ENCODE assay signal across 28 cellular contexts in the genomic region with DNA sequence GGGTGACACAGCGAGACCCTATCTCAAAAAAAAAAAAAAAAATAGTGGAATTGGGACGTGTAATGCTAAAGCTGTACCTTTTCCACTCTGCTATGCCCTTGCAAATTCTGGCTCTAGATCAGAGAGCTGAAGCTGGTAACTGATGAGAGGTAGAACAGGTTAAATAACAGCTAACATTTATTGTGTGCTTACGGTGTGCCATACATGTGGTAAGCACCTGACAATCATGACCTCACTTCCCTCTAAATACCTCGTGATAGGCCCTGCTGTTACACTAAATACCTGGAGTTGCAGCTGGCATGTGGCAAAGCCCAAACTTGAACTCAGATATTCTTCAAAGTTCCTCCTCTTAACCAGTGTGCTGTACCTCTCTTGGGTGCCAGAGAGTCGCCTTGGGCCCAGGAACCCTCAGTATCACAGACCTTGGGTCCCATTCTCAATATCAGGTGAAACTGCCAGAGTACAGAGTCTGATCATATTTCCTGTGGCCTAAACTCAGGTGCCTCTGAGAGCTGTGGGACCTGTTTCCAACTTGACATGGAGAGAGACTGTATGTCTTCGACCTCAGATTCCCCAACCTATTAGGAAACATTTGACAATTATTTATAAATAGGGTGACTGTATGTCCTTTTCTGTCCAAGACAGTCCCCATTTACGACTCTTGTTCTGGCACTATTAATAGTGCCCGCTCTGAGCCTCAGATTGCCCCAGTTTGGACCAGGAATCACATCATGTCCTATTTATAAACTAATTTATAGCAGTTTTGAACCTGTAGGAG. TPM values are rescaled to one million over a fixed set of nuclear protein-coding genes. Genes with fewer than 3 reads are reported as not detected.
A peak's percentile ranks its signal among the peaks of the same experiment; 100 is the strongest.
DNase-seq lines count a peak whose midpoint lies in the region; ATAC-seq and FAIRE-seq lines count a peak whose summit lies in the region.
"Had no signal": no experiment of that assay in that cellular context is flagged by ENCODE, and none has a peak within 500 bp of the region (broad histone marks: within the 10 kb centered on the region; RNA-seq: fewer than 3 reads in every experiment).

No MANE protein-coding gene starts in this region.

- H3K4me2 ChIP-seq in mesenchymal stem cell (ENCODE audit: low read length, poor library complexity, severe bottlenecking) = no peak overlapping the region
- H3K4me2 ChIP-seq: A549; BLaER1 treated with 17β-estradiol and CSF1 and Interleukin-3, amounts not matched to agents 10 nM and 100 nM; GM23338; PC-9 had no signal

- H3K14ac ChIP-seq in mesenchymal stem cell (ENCODE audit: low read length in 2 of 2) = no peak overlapping the region

- in situ Hi-C loops in KBM-7 (cut with MboI; ENCODE audit: low pct_unique_long_range_greater_than_20kb, low sequenced_read_pairs) = no loop called here

- WGBS in mesenchymal stem cell = 97% methylated on average over 5 of the region's 8 CpGs

- H3K36me3 Mint-ChIP-seq in activated T-helper 17 cell treated with anti-CD3 and anti-CD28 coated beads, Interleukin-2, amount 50 U/mL, for 72 hours (ENCODE audit: low read depth) = peaks cover 46% of the 10 kb centered on the region

- peaks cover 31% of the 10 kb centered on the region for H3K79me1 ChIP-seq in mesenchymal stem cell (replicated peaks; ENCODE audit: low read length, poor library complexity, severe bottlenecking)

- H2AFZ ChIP-seq in mesenchymal stem cell (ENCODE audit: low read depth, low read length) = no peak overlapping the region
- H2AFZ ChIP-seq: GM23338, PC-9 had no signal

- H3K4me1 ChIP-seq in mesenchymal stem cell (ENCODE audit: control insufficient read depth, insufficient read depth, low read depth, low read length) (peaks cover 10% of the 10 kb centered on the region), skeletal muscle tissue (ENCODE audit: control insufficient read depth in 3 of 3, insufficient read depth in 3 of 3, low read length in 3 of 3) (peaks cover 47 to 68% (median 65%) of the 10 kb centered on the region in 3 donors)
- H3K4me1 ChIP-seq: A549 had no signal

- no peak overlapping the region for H3K23ac ChIP-seq in mesenchymal stem cell (ENCODE audit: low read length in 2 of 2)

- peaks cover 9% of the 10 kb centered on the region for H3K4me1 Mint-ChIP-seq in activated T-helper 17 cell treated with anti-CD3 and anti-CD28 coated beads, Interleukin-2, amount 50 U/mL, for 72 hours

- H3K9me3 ChIP-seq in mesenchymal stem cell (ENCODE audit: control insufficient read depth, low read length) = no peaks in the 10 kb centered on the region
- no peaks in the 10 kb centered on the region for H3K9me3 ChIP-seq in skeletal muscle tissue (ENCODE audit: control insufficient read depth in 3 of 3, low read length in 3 of 3)
- H3K9me3 ChIP-seq: A549; BLaER1 treated with 17β-estradiol and CSF1 and Interleukin-3, amounts not matched to agents 10 nM and 100 nM; HAP-1 had no signal

- H3K27ac ChIP-seq in mesenchymal stem cell (ENCODE audit: low read length, poor library complexity, severe bottlenecking) = no peak overlapping the region
- H3K27ac ChIP-seq in skeletal muscle tissue (ENCODE audit: low read depth, low read length) = peak overlapping the region; percentile 93
- H3K27ac ChIP-seq: A549; BLaER1 treated with 17β-estradiol and CSF1 and Interleukin-3, amounts not matched to agents 10 nM and 100 nM; PC-9; SK-N-MC had no signal

- H3K4ac ChIP-seq in mesenchymal stem cell (ENCODE audit: low read depth in 1 of 2, low read length in 2 of 2) = no peak overlapping the region

- no peak overlapping the region for H3K18ac ChIP-seq in mesenchymal stem cell (ENCODE audit: low read depth in 1 of 2, low read length in 2 of 2)

- H3K4me3 Mint-ChIP-seq in activated T-helper 17 cell treated with anti-CD3 and anti-CD28 coated beads, Interleukin-2, amount 50 U/mL, for 72 hours = no peak overlapping the region
- H3K4me3 Mint-ChIP-seq: CD4-positive, alpha-beta T cell; GM23338; HFFc6 had no signal

- H2BK15ac ChIP-seq in mesenchymal stem cell (ENCODE audit: low read depth, poor library complexity, severe bottlenecking) = peak overlapping the region; percentile 13

- no peak overlapping the region for H4K8ac ChIP-seq in mesenchymal stem cell (ENCODE audit: low read length)

- DNase-seq in Right ventricle myocardium superior (no peak), cardiac septum (ENCODE audit: low spot score) (no peak), mesenchymal stem cell (no peak), GM19239 (ENCODE audit: insufficient read length, low spot score) (no peak), anterior cingulate cortex (lab: John Stamatoyannopoulos, UW) (no peak), KBM-7 (no peak)
- DNase-seq: AML-193; CD4-positive, alpha-beta T cell; DMS53; HFFc6; KG1; MM.1S; NCI-H1694; NCI-H2029 treated with DMSO at 0.1 percent for 48 hours; NCI-H446 treated with DMSO at 0.1 percent for 48 hours; NCI-H526; PC-9; RPMI8226; SHP77 treated with DMSO at 0.1 percent for 48 hours had no signal

- H2BK5ac ChIP-seq in mesenchymal stem cell (ENCODE audit: low read depth, low read length, poor library complexity, severe bottlenecking) = no peak overlapping the region

- H3K9me3 Mint-ChIP-seq in activated T-helper 17 cell treated with anti-CD3 and anti-CD28 coated beads, Interleukin-2, amount 50 U/mL, for 72 hours = no peaks in the 10 kb centered on the region
- H3K9me3 Mint-ChIP-seq: CD4-positive, alpha-beta T cell; GM23338; HFFc6 had no signal

- peak overlapping the region; percentile 41 for H3K27ac Mint-ChIP-seq in activated T-helper 17 cell treated with anti-CD3 and anti-CD28 coated beads, Interleukin-2, amount 50 U/mL, for 72 hours
- H3K27ac Mint-ChIP-seq: CD4-positive, alpha-beta T cell; GM23338; HFFc6 had no signal

- peak; percentile 6 for ATAC-seq in Right ventricle myocardium superior (ENCODE audit: poor library complexity)
- ATAC-seq in activated T-helper 17 cell treated with anti-CD3 and anti-CD28 coated beads, Interleukin-2, amount 50 U/mL, for 72 hours (replicated peaks) = no peak
- ATAC-seq: A549, GM23338 had no signal

- H3K4me3 ChIP-seq in mesenchymal stem cell (ENCODE audit: insufficient read depth in 1 of 2, low read depth in 1 of 2, low read length in 2 of 2) = no peak overlapping the region
- H3K4me3 ChIP-seq in skeletal muscle tissue (ENCODE audit: low read length in 3 of 3) = no peak overlapping the region
- H3K4me3 ChIP-seq: A549; BLaER1 treated with 17β-estradiol and CSF1 and Interleukin-3, amounts not matched to agents 10 nM and 100 nM; GM23338; HAP-1; PC-9; SK-N-MC had no signal

- H3K27me3 ChIP-seq in mesenchymal stem cell (ENCODE audit: control insufficient read depth in 1 of 2, insufficient read depth in 1 of 2, low read length in 2 of 2) (no peaks in the 10 kb centered on the region), skeletal muscle tissue (ENCODE audit: control insufficient read depth in 3 of 3, insufficient read depth in 3 of 3, low read length in 3 of 3) (no peaks in the 10 kb centered on the region)

- H2BK12ac ChIP-seq in mesenchymal stem cell (ENCODE audit: low read length in 2 of 2) = no peak overlapping the region

- no peak overlapping the region for H2BK120ac ChIP-seq in mesenchymal stem cell (ENCODE audit: low read depth, low read length)

- H2AK5ac ChIP-seq in mesenchymal stem cell (ENCODE audit: low read length, severe bottlenecking) = no peak overlapping the region

- no peaks in the 10 kb centered on the region for H3K27me3 Mint-ChIP-seq in activated T-helper 17 cell treated with anti-CD3 and anti-CD28 coated beads, Interleukin-2, amount 50 U/mL, for 72 hours
- H3K27me3 Mint-ChIP-seq: CD4-positive, alpha-beta T cell had no signal

- no peak for FAIRE-seq in GM19239 (lab: Jason Lieb, UNC)
- FAIRE-seq: A549, G401.6, HTR-8/SVneo had no signal

- intact Hi-C loops in Right ventricle myocardium superior (cut with DNase I) = no loop called here
- intact Hi-C loops in cardiac septum (cut with DNase I) = no loop called here

- H3K36me3 ChIP-seq in mesenchymal stem cell (ENCODE audit: control insufficient read depth in 1 of 2, insufficient read depth in 2 of 2, low read depth in 1 of 2, low read length in 2 of 2) (peaks cover 45 to 51% of the 10 kb centered on the region in 2 experiments), skeletal muscle tissue (ENCODE audit: control insufficient read depth in 3 of 3, insufficient read depth in 3 of 3, low read length in 3 of 3) (peaks cover 9 to 10% (median 10%) of the 10 kb centered on the region in 3 donors)
- H3K36me3 ChIP-seq: HAP-1 had no signal

- H4K91ac ChIP-seq in mesenchymal stem cell (ENCODE audit: low read length) = no peak overlapping the region

- no peak overlapping the region for H3K9ac ChIP-seq in mesenchymal stem cell (ENCODE audit: low read length)
- peak overlapping the region in 2 of 3 donors; percentile 66 to 74 for H3K9ac ChIP-seq in skeletal muscle tissue (ENCODE audit: low read depth in 1 of 3, low read length in 3 of 3)
- H3K9ac ChIP-seq: BLaER1 treated with 17β-estradiol and CSF1 and Interleukin-3, amounts not matched to agents 10 nM and 100 nM had no signal

RNA-seq across cellular contexts. Expression of a gene that starts 4.8 kb away (rescaled TPM):
- total RNA-seq in Right ventricle myocardium superior (5.5 TPM), cardiac septum (11.4 TPM), skeletal muscle tissue (9.4 TPM)
- total RNA-seq in activated T-helper 17 cell treated with anti-CD3 and anti-CD28 coated beads, Interleukin-2, amount 50 U/mL, for 72 hours = 10 to 100 TPM in 1 of 2 donors, 1 to 10 TPM in 1; 8.7 to 17.3 TPM
- polyA plus RNA-seq in mesenchymal stem cell (2013, experiment 1 of 2) = 4.8 TPM
- polyA plus RNA-seq in mesenchymal stem cell (2013, experiment 2 of 2) = 4.6 TPM

RNA-seq across cellular contexts. Expression of a gene that starts 8.6 kb away (rescaled TPM):
- total RNA-seq in Right ventricle myocardium superior (70.8 TPM), cardiac septum (104 TPM), skeletal muscle tissue (28.7 TPM)
- total RNA-seq in activated T-helper 17 cell treated with anti-CD3 and anti-CD28 coated beads, Interleukin-2, amount 50 U/mL, for 72 hours = 10 to 100 TPM; 54.2 to 78.0 TPM
- polyA plus RNA-seq in mesenchymal stem cell (2013, experiment 1 of 2) = 91.6 TPM
- polyA plus RNA-seq in mesenchymal stem cell (2013, experiment 2 of 2) = 88.4 TPM

RNA-seq across cellular contexts. Expression of a gene that starts 18.3 kb away (rescaled TPM):
- total RNA-seq in Right ventricle myocardium superior = 18.7 TPM
- total RNA-seq in cardiac septum = 22.5 TPM
- total RNA-seq in activated T-helper 17 cell treated with anti-CD3 and anti-CD28 coated beads, Interleukin-2, amount 50 U/mL, for 72 hours = 10 to 100 TPM; 37.6 to 99.0 TPM
- 17.4 TPM for polyA plus RNA-seq in mesenchymal stem cell (2013, experiment 1 of 2)
- 18.6 TPM for polyA plus RNA-seq in mesenchymal stem cell (2013, experiment 2 of 2)
- 9.9 TPM for total RNA-seq in skeletal muscle tissue

RNA-seq across cellular contexts. Expression of a gene that starts 18.4 kb away (rescaled TPM):
- total RNA-seq in Right ventricle myocardium superior (210 TPM), cardiac septum (266 TPM), skeletal muscle tissue (108 TPM)
- 100 to 1,000 TPM; 114 to 120 TPM for total RNA-seq in activated T-helper 17 cell treated with anti-CD3 and anti-CD28 coated beads, Interleukin-2, amount 50 U/mL, for 72 hours
- 225 TPM for polyA plus RNA-seq in mesenchymal stem cell (2013, experiment 1 of 2)
- 222 TPM for polyA plus RNA-seq in mesenchymal stem cell (2013, experiment 2 of 2)

RNA-seq across cellular contexts. Expression of a gene that starts 46.2 kb away (rescaled TPM):
- total RNA-seq in Right ventricle myocardium superior (209 TPM), cardiac septum (252 TPM), skeletal muscle tissue (44.4 TPM)
- total RNA-seq in activated T-helper 17 cell treated with anti-CD3 and anti-CD28 coated beads, Interleukin-2, amount 50 U/mL, for 72 hours = 10 to 100 TPM; 22.9 to 56.9 TPM
- polyA plus RNA-seq in mesenchymal stem cell (2013, experiment 1 of 2) = 85.7 TPM
- 88.1 TPM for polyA plus RNA-seq in mesenchymal stem cell (2013, experiment 2 of 2)
